6 cellular contexts compared by ENCODE assay signal in the genomic region with DNA sequence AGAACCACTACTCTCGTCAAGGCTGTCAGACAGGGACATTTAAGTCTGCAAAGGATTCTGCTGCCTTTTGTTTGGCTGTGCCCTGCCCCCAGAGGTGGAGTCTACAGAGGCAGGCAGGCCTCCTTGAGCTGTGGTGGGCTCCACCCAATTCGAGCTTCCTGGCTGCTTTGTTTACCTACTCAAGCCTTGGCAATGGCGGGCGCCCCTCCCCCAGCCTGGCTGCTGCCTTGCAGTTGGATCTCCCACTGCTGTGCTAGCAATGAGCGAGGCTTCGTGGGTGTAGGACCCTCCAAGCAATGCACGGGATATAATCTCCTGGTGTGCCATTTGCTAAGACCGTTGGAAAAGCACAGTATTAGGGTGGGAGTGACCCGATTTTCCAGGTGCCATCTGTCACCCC.
DNase-seq lines count a peak whose midpoint lies in the region; ATAC-seq and TF ChIP-seq lines count a peak whose summit lies in the region.
"Not testable (repeated sequence)": the region's sequence is repeated elsewhere in the genome, so short reads cannot be mapped to it uniquely, and the experiment has no call there.

No MANE protein-coding gene starts in this region.

- not testable (repeated sequence) for ATAC-seq in DND-41 (ENCODE audit: insufficient read depth, low read depth); activated CD4-positive, alpha-beta T cell treated with anti-CD3 and anti-CD28 coated beads for 36 hours; left ventricle myocardium superior

- POLR2A ChIA-PET in activated CD4-positive, alpha-beta T cell treated with anti-CD3 and anti-CD28 coated beads for 36 hours (lab: Charles Lee); activated CD4-positive, alpha-beta T cell treated with anti-CD3 and anti-CD28 coated beads, Interleukin-2, amount 10 ng/mL, durations not matched to agents 7 days and 5 days (lab: Charles Lee): not testable (repeated sequence)

- not testable (repeated sequence) for H3K4me1 Mint-ChIP-seq in activated CD4-positive, alpha-beta T cell treated with anti-CD3 and anti-CD28 coated beads for 36 hours; activated CD4-positive, alpha-beta T cell treated with anti-CD3 and anti-CD28 coated beads, Interleukin-2, amount 10 ng/mL, durations not matched to agents 7 days and 5 days

- H3K4me3 Mint-ChIP-seq in activated CD4-positive, alpha-beta T cell treated with anti-CD3 and anti-CD28 coated beads for 36 hours; activated CD4-positive, alpha-beta T cell treated with anti-CD3 and anti-CD28 coated beads, Interleukin-2, amount 10 ng/mL, durations not matched to agents 7 days and 5 days: not testable (repeated sequence)

- not testable (repeated sequence) for H2AFZ ChIP-seq in DND-41 (ENCODE audit: low read depth, low read length)

- intact Hi-C loops in activated CD4-positive, alpha-beta T cell treated with anti-CD3 and anti-CD28 coated beads for 36 hours (cut with DNase I, micrococcal nuclease); left ventricle myocardium superior (cut with micrococcal nuclease); spleen (cut with DNase I; ENCODE audit: low total_unique reads): not testable (repeated sequence)

- not testable (repeated sequence) for H3K9ac ChIP-seq in DND-41 (ENCODE audit: low read depth, low read length)

- not testable (repeated sequence) for H3K4me2 ChIP-seq in DND-41 (ENCODE audit: insufficient read depth, low read length)

- 87 to 100% (median 93%) methylated on average over 2 to 9 of the region's 9 CpGs for WGBS in spleen, 5 donors

- not testable (repeated sequence) for H3K27me3 Mint-ChIP-seq in activated CD4-positive, alpha-beta T cell treated with anti-CD3 and anti-CD28 coated beads for 36 hours; activated CD4-positive, alpha-beta T cell treated with anti-CD3 and anti-CD28 coated beads, Interleukin-2, amount 10 ng/mL, durations not matched to agents 7 days and 5 days

- not testable (repeated sequence) for H3K27ac ChIP-seq in DND-41 (ENCODE audit: low read length); spleen

- H3K9me3 ChIP-seq in DND-41 (ENCODE audit: insufficient read depth, low read length, severe bottlenecking): not testable (repeated sequence)
- peaks cover 0 to 33% (median 16%) of the 10 kb centered on the region in 8 donors for H3K9me3 ChIP-seq in spleen

- H3K4me3 ChIP-seq in DND-41 (ENCODE audit: low read depth in 1 of 2, low read length in 2 of 2); spleen: not testable (repeated sequence)

- not testable (repeated sequence) for TF ChIP-seq CTCF in DND-41 (IDR thresholded peaks at IDR 0.05; ENCODE audit: borderline replicate concordance, extremely low read depth, low read length, poor library complexity, severe bottlenecking); spleen (IDR thresholded peaks at IDR 0.05 in 8 of 11, conservative IDR thresholded peaks at IDR 0.05 in 3 of 11)

- H3K36me3 Mint-ChIP-seq in activated CD4-positive, alpha-beta T cell treated with anti-CD3 and anti-CD28 coated beads for 36 hours (ENCODE audit: low read depth): peaks cover 18% of the 10 kb centered on the region
- not testable (repeated sequence) for H3K36me3 Mint-ChIP-seq in activated CD4-positive, alpha-beta T cell treated with anti-CD3 and anti-CD28 coated beads, Interleukin-2, amount 10 ng/mL, durations not matched to agents 7 days and 5 days (ENCODE audit: low read depth)

- H3K27me3 ChIP-seq in DND-41 (ENCODE audit: insufficient read depth, low read length, poor library complexity); spleen (replicated peaks in 1 of 7): not testable (repeated sequence)

- not testable (repeated sequence) for H3K79me2 ChIP-seq in DND-41 (ENCODE audit: insufficient read depth, low read length)

- CTCF ChIA-PET in activated CD4-positive, alpha-beta T cell treated with anti-CD3 and anti-CD28 coated beads for 36 hours (lab: Charles Lee); activated CD4-positive, alpha-beta T cell treated with anti-CD3 and anti-CD28 coated beads, Interleukin-2, amount 10 ng/mL, durations not matched to agents 7 days and 5 days (lab: Charles Lee): not testable (repeated sequence)

- H3K27ac Mint-ChIP-seq in activated CD4-positive, alpha-beta T cell treated with anti-CD3 and anti-CD28 coated beads for 36 hours; activated CD4-positive, alpha-beta T cell treated with anti-CD3 and anti-CD28 coated beads, Interleukin-2, amount 10 ng/mL, durations not matched to agents 7 days and 5 days: not testable (repeated sequence)

- H3K4me1 ChIP-seq in DND-41 (ENCODE audit: insufficient read depth, low read length); spleen: not testable (repeated sequence)

- H4K20me1 ChIP-seq in DND-41 (ENCODE audit: insufficient read depth, low read length): not testable (repeated sequence)

- H3K9me3 Mint-ChIP-seq in activated CD4-positive, alpha-beta T cell treated with anti-CD3 and anti-CD28 coated beads for 36 hours (ENCODE audit: low read depth): peaks cover 21% of the 10 kb centered on the region
- peaks cover 18% of the 10 kb centered on the region for H3K9me3 Mint-ChIP-seq in activated CD4-positive, alpha-beta T cell treated with anti-CD3 and anti-CD28 coated beads, Interleukin-2, amount 10 ng/mL, durations not matched to agents 7 days and 5 days

- TF ChIP-seq POLR2A in spleen (IDR thresholded peaks at IDR 0.05): not testable (repeated sequence)

- not testable (repeated sequence) for H3K36me3 ChIP-seq in DND-41 (ENCODE audit: insufficient read depth, low read length); spleen

- peak; percentile 12 for DNase-seq in DND-41
- peak; percentile 14 for DNase-seq in activated CD4-positive, alpha-beta T cell treated with anti-CD3 and anti-CD28 coated beads for 36 hours
- DNase-seq in activated CD4-positive, alpha-beta T cell treated with anti-CD3 and anti-CD28 coated beads, Interleukin-2, amount 10 ng/mL, durations not matched to agents 7 days and 5 days: peak; percentile 29
- peak; percentile 6 for DNase-seq in activated effector memory CD4-positive, alpha-beta T cell treated with Interleukin-2 at 50 U/mL for 16 hours
- DNase-seq in left ventricle myocardium superior: peak; percentile 29
- DNase-seq in spleen: peak; percentile 71

Comparison
In these comparisons a context has a peak if more than half of its experiments do, and no peak if none do; other contexts are left out.
1. DNase-seq: peak in every context shown above with its lines; median percentile 71 in spleen; 29 in activated CD4-positive, alpha-beta T cell treated with anti-CD3 and anti-CD28 coated beads, Interleukin-2, amount 10 ng/mL, durations not matched to agents 7 days and 5 days; 29 in left ventricle myocardium superior; 14 in activated CD4-positive, alpha-beta T cell treated with anti-CD3 and anti-CD28 coated beads for 36 hours; 12 in DND-41; 6 in activated effector memory CD4-positive, alpha-beta T cell treated with Interleukin-2 at 50 U/mL for 16 hours.